ENCODE assay signal across 1 cellular context in genomic region chr17:34443832-34444469, GRCh38.
TF ChIP-seq lines count a peak whose summit lies in the region.

No MANE protein-coding gene starts in this region.

TF ChIP-seq in IMR-90, 13 proteins besides CTCF, POLR2A, EP300 and RAD21 (continued from another document):
- TF ChIP-seq USF2 (IDR thresholded peaks at IDR 0.05; ENCODE audit: low read depth, low read length) = no peak
- TF ChIP-seq, protein P1, sequence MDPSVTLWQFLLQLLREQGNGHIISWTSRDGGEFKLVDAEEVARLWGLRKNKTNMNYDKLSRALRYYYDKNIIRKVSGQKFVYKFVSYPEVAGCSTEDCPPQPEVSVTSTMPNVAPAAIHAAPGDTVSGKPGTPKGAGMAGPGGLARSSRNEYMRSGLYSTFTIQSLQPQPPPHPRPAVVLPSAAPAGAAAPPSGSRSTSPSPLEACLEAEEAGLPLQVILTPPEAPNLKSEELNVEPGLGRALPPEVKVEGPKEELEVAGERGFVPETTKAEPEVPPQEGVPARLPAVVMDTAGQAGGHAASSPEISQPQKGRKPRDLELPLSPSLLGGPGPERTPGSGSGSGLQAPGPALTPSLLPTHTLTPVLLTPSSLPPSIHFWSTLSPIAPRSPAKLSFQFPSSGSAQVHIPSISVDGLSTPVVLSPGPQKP (IDR thresholded peaks at IDR 0.05; ENCODE audit: borderline replicate concordance, low read depth, low read length) = no peak
- no peak for TF ChIP-seq CHD1 (IDR thresholded peaks at IDR 0.05; ENCODE audit: low read depth, low read length)
- TF ChIP-seq FOS (IDR thresholded peaks at IDR 0.05; ENCODE audit: low read depth, low read length) = no peak
